1 cellular context compared by ENCODE assay signal in the genomic region with DNA sequence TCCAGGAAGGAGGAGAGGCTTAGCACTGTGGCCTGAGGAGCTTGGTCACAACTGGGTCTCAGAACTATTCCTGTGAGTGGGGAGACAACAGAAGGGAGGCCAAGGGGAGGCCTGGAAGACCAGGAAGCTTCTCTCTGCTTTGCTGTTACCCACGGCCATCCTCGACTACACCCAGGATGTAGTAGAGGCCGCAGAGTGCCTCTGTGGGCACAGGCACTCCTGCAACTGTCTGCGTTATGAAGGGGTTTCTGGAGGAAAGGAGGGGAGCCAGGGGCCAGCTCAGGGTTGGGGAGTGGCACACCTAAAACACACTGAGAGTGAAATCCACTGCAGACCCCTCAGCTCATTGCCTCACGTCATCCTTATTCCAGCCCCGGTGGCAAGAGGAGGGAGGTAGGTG.
TF ChIP-seq lines count a peak whose summit lies in the region.

No MANE protein-coding gene starts in this region.

TF ChIP-seq in H1, 55 proteins besides CTCF, POLR2A, EP300 and RAD21:
- no peak for TF ChIP-seq MAFK (IDR thresholded peaks at IDR 0.05; ENCODE audit: low read depth, low read length)
- no peak for TF ChIP-seq CBX8 (IDR thresholded peaks at IDR 0.05; ENCODE audit: borderline replicate concordance, low read depth, low read length)
